Comparison of ENCODE assay signal across 8 cellular contexts in the genomic region with DNA sequence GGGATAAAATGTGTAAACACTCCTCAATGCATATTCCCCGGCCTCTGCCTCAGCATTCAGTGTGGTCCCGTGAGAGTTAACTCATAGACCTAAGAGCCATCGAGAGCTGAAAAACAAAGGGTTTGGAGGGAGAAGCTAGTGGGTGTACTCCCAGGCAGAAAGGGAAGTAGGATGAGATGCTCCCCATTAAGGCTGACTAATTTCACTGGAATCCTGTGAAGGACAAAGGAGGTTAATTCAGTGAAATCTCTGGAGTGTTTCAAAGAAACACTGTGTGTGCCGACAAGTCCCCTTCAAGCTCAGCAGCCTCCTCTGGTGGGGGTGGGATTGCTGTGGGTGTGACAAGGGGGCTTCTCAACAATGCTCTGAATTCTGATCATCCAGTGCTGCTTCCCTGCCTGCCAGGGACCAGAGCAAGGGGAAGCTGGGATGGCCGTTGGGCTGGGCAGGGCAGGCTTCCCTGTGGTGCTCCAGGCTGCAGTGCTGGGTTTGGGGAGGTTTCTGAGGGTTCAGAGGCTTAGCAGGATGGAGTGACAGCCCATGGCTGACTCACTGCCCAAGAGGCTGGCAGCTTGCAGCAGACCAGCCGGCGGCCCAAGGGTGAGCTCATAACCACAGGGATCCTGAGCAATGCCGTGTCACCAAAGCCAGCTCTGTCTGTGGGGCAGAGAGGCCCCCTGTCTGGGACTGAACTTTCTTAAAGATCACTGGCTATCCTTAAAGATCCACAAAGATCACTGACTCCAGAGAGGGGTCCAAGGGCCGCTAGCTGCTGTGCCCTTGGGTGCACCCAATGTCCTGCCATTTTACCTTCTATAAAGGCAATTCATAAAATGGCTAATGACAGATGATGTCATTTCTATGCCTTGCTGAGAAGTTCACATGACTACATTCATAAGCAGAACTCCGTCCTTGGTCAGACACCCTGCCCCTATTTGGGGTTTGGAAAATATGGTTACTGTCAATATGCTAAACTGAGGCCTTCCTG.
DNase-seq lines count a peak whose midpoint lies in the region; ATAC-seq lines count a peak whose summit lies in the region.

No MANE protein-coding gene starts in this region.

- peak; percentile 71 for DNase-seq in activated effector memory CD4-positive, alpha-beta T cell treated with anti-CD3 and anti-CD28 coated beads, Interleukin-2, amount 50 U/mL, for 16 hours
- DNase-seq in activated effector memory CD4-positive, alpha-beta T cell treated with Interleukin-2 at 50 U/mL for 16 hours, result no peak
- peak; percentile 21 for DNase-seq in SKM-1 (lab: John Stamatoyannopoulos, UW; ENCODE audit: unreplicated experiment)
- DNase-seq in glomerular visceral epithelial cell (ENCODE audit: extremely low spot score), result peak; percentile 98
- DNase-seq in stromal cell of bone marrow (ENCODE audit: low read depth), result peak; percentile 96
- DNase-seq in NCI-H2196 (lab: John Stamatoyannopoulos, UW; ENCODE audit: unreplicated experiment), result no peak

- no peak for ATAC-seq in GM19035 (IDR thresholded peaks at IDR 0.05; ENCODE audit: unreplicated experiment)
- no peak for ATAC-seq in HG03097 (IDR thresholded peaks at IDR 0.05; ENCODE audit: low FRiP score, unreplicated experiment)

Comparison
In these comparisons a context has a peak if more than half of its experiments do, and no peak if none do; other contexts are left out.
1. DNase-seq: peak in activated effector memory CD4-positive, alpha-beta T cell treated with anti-CD3 and anti-CD28 coated beads, Interleukin-2, amount 50 U/mL, for 16 hours (single experiment), SKM-1 (single experiment), glomerular visceral epithelial cell (single experiment) and stromal cell of bone marrow (single experiment); none in activated effector memory CD4-positive, alpha-beta T cell treated with Interleukin-2 at 50 U/mL for 16 hours (single experiment) and NCI-H2196 (single experiment).